ENCODE assay signal across 11 cellular contexts in genomic region chr16:29826342-29826695, GRCh38. TPM values are rescaled to one million over a fixed set of nuclear protein-coding genes. Genes with fewer than 3 reads are reported as not detected.
DNase-seq lines count a peak whose midpoint lies in the region; ATAC-seq and TF ChIP-seq lines count a peak whose summit lies in the region.
"Had no signal": no experiment of that assay in that cellular context is flagged by ENCODE, and none has a peak within 500 bp of the region (broad histone marks: within the 10 kb centered on the region; RNA-seq: fewer than 3 reads in every experiment).

No MANE protein-coding gene starts in this region.

- CTCF ChIA-PET in activated CD4-positive, alpha-beta memory T cell treated with anti-CD3 and anti-CD28 coated beads for 36 hours (lab: Charles Lee): interaction anchor here (0.6 to 4.6 kb wide), 9 partner anchors 8 to 359 kb away, joined by 3 to 47 read pairs (median 4); partner anchors contain the start of genes PAGR1 and PRRT2
- CTCF ChIA-PET in activated CD4-positive, alpha-beta memory T cell treated with anti-CD3 and anti-CD28 coated beads, Interleukin-2, amount 10 ng/mL, durations not matched to agents 7 days and 5 days (lab: Charles Lee): interaction anchor here (0.6 to 3.4 kb wide), 10 partner anchors 8 to 125 kb away, joined by 3 to 12 read pairs (median 4); partner anchors contain the start of genes KIF22 and PAGR1

- H3K9me3 ChIP-seq in MM.1S (replicated peaks; ENCODE audit: insufficient read depth, low read length): no peaks in the 10 kb centered on the region

- no peaks in the 10 kb centered on the region for H3K36me3 ChIP-seq in MM.1S (replicated peaks; ENCODE audit: insufficient read depth, low read length)

- POLR2A ChIA-PET in activated CD4-positive, alpha-beta memory T cell treated with anti-CD3 and anti-CD28 coated beads for 36 hours (lab: Charles Lee): interaction anchor here (0.7 to 3.1 kb wide), 8 partner anchors 9 to 308 kb away, joined by 3 to 17 read pairs (median 5); partner anchors contain the start of genes KIF22, PAGR1 and PRRT2
- POLR2A ChIA-PET in activated CD4-positive, alpha-beta memory T cell treated with anti-CD3 and anti-CD28 coated beads, Interleukin-2, amount 10 ng/mL, durations not matched to agents 7 days and 5 days (lab: Charles Lee): interaction anchor here (0.8 to 3.3 kb wide), 8 partner anchors 10 to 135 kb away, joined by 3 to 17 read pairs (median 4); partner anchors contain the start of genes KCTD13, MAZ and PAGR1

- H3K9ac ChIP-seq in MM.1S (ENCODE audit: low read length): no peak overlapping the region

- H3K4me1 Mint-ChIP-seq in activated CD4-positive, alpha-beta memory T cell treated with anti-CD3 and anti-CD28 coated beads for 36 hours (ENCODE audit: low read depth): peaks cover 69% of the 10 kb centered on the region
- H3K4me1 Mint-ChIP-seq in activated CD4-positive, alpha-beta memory T cell treated with anti-CD3 and anti-CD28 coated beads, Interleukin-2, amount 10 ng/mL, durations not matched to agents 7 days and 5 days: peaks cover 58% of the 10 kb centered on the region
- H3K4me1 Mint-ChIP-seq in activated T-helper 2 cell treated with anti-CD3 and anti-CD28 coated beads, Interferon-gamma antibody, Interleukin-2, Interleukin-4, amounts not matched to agents 10 μg/mL and 5 μg/mL and 100 μg/mL, durations not matched to agents 14 hours and 24 hours and 36 hours (ENCODE audit: low read depth): peaks cover 37% of the 10 kb centered on the region

- no peaks in the 10 kb centered on the region for H3K9me3 Mint-ChIP-seq in activated CD4-positive, alpha-beta memory T cell treated with anti-CD3 and anti-CD28 coated beads for 36 hours
- H3K9me3 Mint-ChIP-seq in activated CD4-positive, alpha-beta memory T cell treated with anti-CD3 and anti-CD28 coated beads, Interleukin-2, amount 10 ng/mL, durations not matched to agents 7 days and 5 days: no peaks in the 10 kb centered on the region
- no peaks in the 10 kb centered on the region for H3K9me3 Mint-ChIP-seq in activated T-helper 2 cell treated with anti-CD3 and anti-CD28 coated beads, Interferon-gamma antibody, Interleukin-2, Interleukin-4, amounts not matched to agents 10 μg/mL and 5 μg/mL and 100 μg/mL, durations not matched to agents 14 hours and 24 hours and 36 hours
- H3K9me3 Mint-ChIP-seq: memory B cell had no signal

- no peak for TF ChIP-seq CTCF in MM.1S (IDR thresholded peaks at IDR 0.05; ENCODE audit: low read length)

- no peaks in the 10 kb centered on the region for H3K27me3 ChIP-seq in MM.1S (replicated peaks; ENCODE audit: insufficient read depth, low read length)

- intact Hi-C loops in activated CD4-positive, alpha-beta memory T cell treated with anti-CD3 and anti-CD28 coated beads for 36 hours (cut with micrococcal nuclease): loop anchor here (5.0 to 10.0 kb wide), 3 partner anchors 548 to 1002 kb away; partner anchors contain the start of genes ATXN2L, ITGAL, MYL11 and TBC1D10B
- intact Hi-C loops in activated T-helper 2 cell treated with anti-CD3 and anti-CD28 coated beads, Interferon-gamma antibody, Interleukin-2, Interleukin-4, amounts not matched to agents 10 μg/mL and 5 μg/mL and 100 μg/mL, durations not matched to agents 14 hours and 24 hours and 36 hours (cut with micrococcal nuclease): no loop called here
- intact Hi-C loops in left colon (cut with DNase I, micrococcal nuclease): no loop called here

- no peak for DNase-seq in activated CD4-positive, alpha-beta memory T cell treated with anti-CD3 and anti-CD28 coated beads for 36 hours
- DNase-seq in activated CD4-positive, alpha-beta memory T cell treated with anti-CD3 and anti-CD28 coated beads, Interleukin-2, amount 10 ng/mL, durations not matched to agents 7 days and 5 days: no peak
- DNase-seq in activated T-helper 2 cell treated with anti-CD3 and anti-CD28 coated beads, Interferon-gamma antibody, Interleukin-2, Interleukin-4, amounts not matched to agents 10 μg/mL and 5 μg/mL and 100 μg/mL, durations not matched to agents 14 hours and 24 hours and 36 hours (ENCODE audit: low spot score): no peak
- DNase-seq in left colon: no peak
- DNase-seq in MM.1S: no peak
- DNase-seq: activated CD8-positive, alpha-beta memory T cell treated with anti-CD3 and anti-CD28 coated beads, Interleukin-2, amount 10 ng/mL, durations not matched to agents 7 days and 5 days; NCI-H1436 had no signal

- H3K27me3 Mint-ChIP-seq in activated CD4-positive, alpha-beta memory T cell treated with anti-CD3 and anti-CD28 coated beads for 36 hours: no peaks in the 10 kb centered on the region
- no peaks in the 10 kb centered on the region for H3K27me3 Mint-ChIP-seq in activated CD4-positive, alpha-beta memory T cell treated with anti-CD3 and anti-CD28 coated beads, Interleukin-2, amount 10 ng/mL, durations not matched to agents 7 days and 5 days
- H3K27me3 Mint-ChIP-seq in activated T-helper 2 cell treated with anti-CD3 and anti-CD28 coated beads, Interferon-gamma antibody, Interleukin-2, Interleukin-4, amounts not matched to agents 10 μg/mL and 5 μg/mL and 100 μg/mL, durations not matched to agents 14 hours and 24 hours and 36 hours (ENCODE audit: low read depth): no peaks in the 10 kb centered on the region
- H3K27me3 Mint-ChIP-seq: activated CD8-positive, alpha-beta memory T cell treated with anti-CD3 and anti-CD28 coated beads, Interleukin-2, amount 10 ng/mL, durations not matched to agents 7 days and 5 days; memory B cell had no signal

- peak overlapping the region; percentile 93 for H3K27ac ChIP-seq in temporal lobe (ENCODE audit: low read depth, low read length)
- no peak overlapping the region for H3K27ac ChIP-seq in MM.1S (ENCODE audit: low read length)

- ATAC-seq in left colon (peak; percentile 5), GM18520 (IDR thresholded peaks at IDR 0.05; ENCODE audit: unreplicated experiment) (no peak), HG03045 (IDR thresholded peaks at IDR 0.05; ENCODE audit: unreplicated experiment) (no peak)

- peak overlapping the region; percentile 70 for H3K4me3 Mint-ChIP-seq in activated CD4-positive, alpha-beta memory T cell treated with anti-CD3 and anti-CD28 coated beads for 36 hours
- H3K4me3 Mint-ChIP-seq in activated CD4-positive, alpha-beta memory T cell treated with anti-CD3 and anti-CD28 coated beads, Interleukin-2, amount 10 ng/mL, durations not matched to agents 7 days and 5 days: no peak overlapping the region
- peak overlapping the region; percentile 60 for H3K4me3 Mint-ChIP-seq in activated T-helper 2 cell treated with anti-CD3 and anti-CD28 coated beads, Interferon-gamma antibody, Interleukin-2, Interleukin-4, amounts not matched to agents 10 μg/mL and 5 μg/mL and 100 μg/mL, durations not matched to agents 14 hours and 24 hours and 36 hours (ENCODE audit: low read depth)
- H3K4me3 Mint-ChIP-seq: memory B cell had no signal

- H3K4me3 ChIP-seq in MM.1S (ENCODE audit: low read length): no peak overlapping the region

- peaks cover 26% of the 10 kb centered on the region for H3K4me1 ChIP-seq in MM.1S (ENCODE audit: low read length)

- peak overlapping the region; percentile 96 for H3K27ac Mint-ChIP-seq in activated CD4-positive, alpha-beta memory T cell treated with anti-CD3 and anti-CD28 coated beads for 36 hours
- H3K27ac Mint-ChIP-seq in activated CD4-positive, alpha-beta memory T cell treated with anti-CD3 and anti-CD28 coated beads, Interleukin-2, amount 10 ng/mL, durations not matched to agents 7 days and 5 days: no peak overlapping the region
- H3K27ac Mint-ChIP-seq in activated T-helper 2 cell treated with anti-CD3 and anti-CD28 coated beads, Interferon-gamma antibody, Interleukin-2, Interleukin-4, amounts not matched to agents 10 μg/mL and 5 μg/mL and 100 μg/mL, durations not matched to agents 14 hours and 24 hours and 36 hours: no peak overlapping the region
- H3K27ac Mint-ChIP-seq: memory B cell had no signal

- peaks cover 55% of the 10 kb centered on the region for H3K79me2 ChIP-seq in MM.1S (ENCODE audit: low read length)

- no peaks in the 10 kb centered on the region for H4K20me1 ChIP-seq in MM.1S (ENCODE audit: insufficient read depth, low read length)

- H3K4me2 ChIP-seq in MM.1S (ENCODE audit: low read depth, low read length): no peak overlapping the region

- peaks cover 11% of the 10 kb centered on the region for H3F3A ChIP-seq in MM.1S (ENCODE audit: insufficient read depth, low read length)

- no peaks in the 10 kb centered on the region for H3K9me2 ChIP-seq in MM.1S (replicated peaks; ENCODE audit: insufficient read depth, low read length)

- H2AFZ ChIP-seq in MM.1S (ENCODE audit: low read length): no peak overlapping the region

- H3K36me3 Mint-ChIP-seq in activated CD4-positive, alpha-beta memory T cell treated with anti-CD3 and anti-CD28 coated beads for 36 hours: peaks cover 8% of the 10 kb centered on the region
- H3K36me3 Mint-ChIP-seq in activated CD4-positive, alpha-beta memory T cell treated with anti-CD3 and anti-CD28 coated beads, Interleukin-2, amount 10 ng/mL, durations not matched to agents 7 days and 5 days (ENCODE audit: low read depth): peaks cover 33% of the 10 kb centered on the region
- peaks cover 42% of the 10 kb centered on the region for H3K36me3 Mint-ChIP-seq in activated T-helper 2 cell treated with anti-CD3 and anti-CD28 coated beads, Interferon-gamma antibody, Interleukin-2, Interleukin-4, amounts not matched to agents 10 μg/mL and 5 μg/mL and 100 μg/mL, durations not matched to agents 14 hours and 24 hours and 36 hours (ENCODE audit: low read depth)

RNA-seq across cellular contexts. Expression of gene MVP, which starts 6.1 kb away (rescaled TPM):
- total RNA-seq in activated CD4-positive, alpha-beta memory T cell treated with anti-CD3 and anti-CD28 coated beads for 36 hours: 100 to 1,000 TPM; 149 to 156 TPM
- 100 to 1,000 TPM; 167 TPM for total RNA-seq in activated CD4-positive, alpha-beta memory T cell treated with anti-CD3 and anti-CD28 coated beads, Interleukin-2, amount 10 ng/mL, durations not matched to agents 7 days and 5 days
- total RNA-seq in activated T-helper 2 cell treated with anti-CD3 and anti-CD28 coated beads, Interferon-gamma antibody, Interleukin-2, Interleukin-4, amounts not matched to agents 10 μg/mL and 5 μg/mL and 100 μg/mL, durations not matched to agents 14 hours and 24 hours and 36 hours: 130 and 135 TPM in 2 replicates
- total RNA-seq in left colon: 100 to 1,000 TPM; 467 to 578 TPM
- 3.9 TPM for total RNA-seq in temporal lobe

RNA-seq across cellular contexts. Expression of gene PAGR1, which starts 10.4 kb away (rescaled TPM):
- total RNA-seq in activated CD4-positive, alpha-beta memory T cell treated with anti-CD3 and anti-CD28 coated beads for 36 hours: 10 to 100 TPM; 21.9 to 24.0 TPM
- 10 to 100 TPM; 26.6 to 28.4 TPM for total RNA-seq in activated CD4-positive, alpha-beta memory T cell treated with anti-CD3 and anti-CD28 coated beads, Interleukin-2, amount 10 ng/mL, durations not matched to agents 7 days and 5 days
- 27.6 and 29.5 TPM in 2 replicates for total RNA-seq in activated T-helper 2 cell treated with anti-CD3 and anti-CD28 coated beads, Interferon-gamma antibody, Interleukin-2, Interleukin-4, amounts not matched to agents 10 μg/mL and 5 μg/mL and 100 μg/mL, durations not matched to agents 14 hours and 24 hours and 36 hours
- total RNA-seq in left colon (10 to 100 TPM; 16.8 to 17.4 TPM), temporal lobe (9.8 TPM)

RNA-seq across cellular contexts. Expression of gene PRRT2, which starts 14.3 kb away (rescaled TPM):
- total RNA-seq in activated CD4-positive, alpha-beta memory T cell treated with anti-CD3 and anti-CD28 coated beads for 36 hours: 1 to 10 TPM in 1 of 2 experiments, under 1 TPM in 1; 1.00 to 2.6 TPM
- total RNA-seq in activated CD4-positive, alpha-beta memory T cell treated with anti-CD3 and anti-CD28 coated beads, Interleukin-2, amount 10 ng/mL, durations not matched to agents 7 days and 5 days: 1 to 10 TPM in 1 of 2 experiments, under 1 TPM in 1; 0.91 to 1.0 TPM
- total RNA-seq in activated T-helper 2 cell treated with anti-CD3 and anti-CD28 coated beads, Interferon-gamma antibody, Interleukin-2, Interleukin-4, amounts not matched to agents 10 μg/mL and 5 μg/mL and 100 μg/mL, durations not matched to agents 14 hours and 24 hours and 36 hours: 1.8 and 2.0 TPM in 2 replicates
- total RNA-seq in left colon: 1 to 10 TPM; 1.3 to 2.0 TPM
- total RNA-seq in temporal lobe: 21.9 TPM

RNA-seq across cellular contexts. Expression of gene MAZ, which starts 20.0 kb away (rescaled TPM):
- total RNA-seq in activated CD4-positive, alpha-beta memory T cell treated with anti-CD3 and anti-CD28 coated beads for 36 hours: 100 to 1,000 TPM; 227 to 242 TPM
- total RNA-seq in activated CD4-positive, alpha-beta memory T cell treated with anti-CD3 and anti-CD28 coated beads, Interleukin-2, amount 10 ng/mL, durations not matched to agents 7 days and 5 days: 100 to 1,000 TPM; 365 to 376 TPM
- 387 and 388 TPM in 2 replicates for total RNA-seq in activated T-helper 2 cell treated with anti-CD3 and anti-CD28 coated beads, Interferon-gamma antibody, Interleukin-2, Interleukin-4, amounts not matched to agents 10 μg/mL and 5 μg/mL and 100 μg/mL, durations not matched to agents 14 hours and 24 hours and 36 hours
- 100 to 1,000 TPM; 252 to 365 TPM for total RNA-seq in left colon
- total RNA-seq in temporal lobe: 246 TPM

RNA-seq across cellular contexts. Expression of gene KIF22, which starts 35.8 kb away (rescaled TPM):
- 100 to 1,000 TPM; 174 to 180 TPM for total RNA-seq in activated CD4-positive, alpha-beta memory T cell treated with anti-CD3 and anti-CD28 coated beads for 36 hours
- total RNA-seq in activated CD4-positive, alpha-beta memory T cell treated with anti-CD3 and anti-CD28 coated beads, Interleukin-2, amount 10 ng/mL, durations not matched to agents 7 days and 5 days: 100 to 1,000 TPM; 187 to 192 TPM
- total RNA-seq in activated T-helper 2 cell treated with anti-CD3 and anti-CD28 coated beads, Interferon-gamma antibody, Interleukin-2, Interleukin-4, amounts not matched to agents 10 μg/mL and 5 μg/mL and 100 μg/mL, durations not matched to agents 14 hours and 24 hours and 36 hours: 132 and 136 TPM in 2 replicates
- 10 to 100 TPM; 53.0 to 55.2 TPM for total RNA-seq in left colon
- total RNA-seq in temporal lobe: 24.3 TPM

Comparison
In these comparisons a context has a peak if more than half of its experiments do, and no peak if none do; other contexts are left out.
1. RNA of gene MVP, which starts 6.1 kb away (total RNA-seq): 467 to 578 TPM in left colon, 167 TPM in activated CD4-positive, alpha-beta memory T cell treated with anti-CD3 and anti-CD28 coated beads, Interleukin-2, amount 10 ng/mL, durations not matched to agents 7 days and 5 days, 149 to 156 TPM in activated CD4-positive, alpha-beta memory T cell treated with anti-CD3 and anti-CD28 coated beads for 36 hours and 130 to 135 TPM in activated T-helper 2 cell treated with anti-CD3 and anti-CD28 coated beads, Interferon-gamma antibody, Interleukin-2, Interleukin-4, amounts not matched to agents 10 μg/mL and 5 μg/mL and 100 μg/mL, durations not matched to agents 14 hours and 24 hours and 36 hours; 3.9 TPM in temporal lobe (single experiment); every median in the first group is over 10 times any median in the second.